ENCODE assay signal across 1 cellular context in the genomic region with DNA sequence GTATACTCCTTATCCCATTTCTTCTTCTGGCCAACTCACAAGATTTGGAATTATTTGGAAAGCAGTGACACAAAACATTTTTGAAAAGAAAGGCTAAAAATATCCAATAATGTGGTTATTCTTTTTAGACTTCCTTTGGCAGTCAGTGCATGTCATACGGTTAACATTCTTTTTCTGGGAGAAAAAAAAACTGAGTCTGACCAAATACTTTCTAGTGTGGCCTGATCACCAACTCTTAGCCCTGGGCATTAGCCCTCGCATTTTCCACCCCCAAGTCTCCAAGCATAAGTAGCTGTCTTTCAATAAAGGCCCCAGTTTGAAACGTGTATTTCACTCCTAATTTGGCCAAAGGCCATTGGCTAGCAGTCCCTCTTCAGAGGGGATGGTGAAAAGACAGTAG.
TF ChIP-seq lines count a peak whose summit lies in the region.

No MANE protein-coding gene starts in this region.

TF ChIP-seq in IMR-90, 13 proteins besides CTCF, POLR2A, EP300 and RAD21 (continued from another document):
- TF ChIP-seq, protein P1, sequence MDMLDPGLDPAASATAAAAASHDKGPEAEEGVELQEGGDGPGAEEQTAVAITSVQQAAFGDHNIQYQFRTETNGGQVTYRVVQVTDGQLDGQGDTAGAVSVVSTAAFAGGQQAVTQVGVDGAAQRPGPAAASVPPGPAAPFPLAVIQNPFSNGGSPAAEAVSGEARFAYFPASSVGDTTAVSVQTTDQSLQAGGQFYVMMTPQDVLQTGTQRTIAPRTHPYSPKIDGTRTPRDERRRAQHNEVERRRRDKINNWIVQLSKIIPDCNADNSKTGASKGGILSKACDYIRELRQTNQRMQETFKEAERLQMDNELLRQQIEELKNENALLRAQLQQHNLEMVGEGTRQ (IDR thresholded peaks at IDR 0.05; ENCODE audit: low read depth, low read length), result no peak
- TF ChIP-seq MAFK (IDR thresholded peaks at IDR 0.05; ENCODE audit: low read depth, low read length) (no peak), BHLHE40 (IDR thresholded peaks at IDR 0.05; ENCODE audit: low read depth, low read length) (no peak), MXI1 (IDR thresholded peaks at IDR 0.05; ENCODE audit: borderline replicate concordance, low read depth, low read length) (no peak), NFE2L2 (IDR thresholded peaks at IDR 0.05; ENCODE audit: low read depth, low read length) (no peak), SMC3 (IDR thresholded peaks at IDR 0.05; ENCODE audit: low read depth, low read length) (no peak), CHD1 (IDR thresholded peaks at IDR 0.05; ENCODE audit: low read depth, low read length) (no peak), FOS (IDR thresholded peaks at IDR 0.05; ENCODE audit: low read depth, low read length) (no peak), CEBPB (IDR thresholded peaks at IDR 0.05; ENCODE audit: low read depth, low read length) (no peak)
